Comparison of ENCODE assay signal across 1 cellular context in genomic region chr7:37489703-37490102, GRCh38.
TF ChIP-seq lines count a peak whose summit lies in the region.

No MANE protein-coding gene starts in this region.

TF ChIP-seq in H1, 55 proteins besides CTCF, POLR2A, EP300 and RAD21 (continued from another document):
- TF ChIP-seq EGR1 (IDR thresholded peaks at IDR 0.05; ENCODE audit: borderline replicate concordance, low read depth, low read length): no peak
- TF ChIP-seq TBP (IDR thresholded peaks at IDR 0.05; ENCODE audit: low read depth, low read length): no peak
- TF ChIP-seq JUN (IDR thresholded peaks at IDR 0.05; ENCODE audit: low read depth, low read length): no peak
- no peak for TF ChIP-seq HDAC2 (IDR thresholded peaks at IDR 0.05; ENCODE audit: borderline replicate concordance in 1 of 2, low read depth in 2 of 2, low read length in 2 of 2)
TF ChIP-seq in H1: peak in this region for 3.
